ENCODE assay signal across 9 cellular contexts in the genomic region with DNA sequence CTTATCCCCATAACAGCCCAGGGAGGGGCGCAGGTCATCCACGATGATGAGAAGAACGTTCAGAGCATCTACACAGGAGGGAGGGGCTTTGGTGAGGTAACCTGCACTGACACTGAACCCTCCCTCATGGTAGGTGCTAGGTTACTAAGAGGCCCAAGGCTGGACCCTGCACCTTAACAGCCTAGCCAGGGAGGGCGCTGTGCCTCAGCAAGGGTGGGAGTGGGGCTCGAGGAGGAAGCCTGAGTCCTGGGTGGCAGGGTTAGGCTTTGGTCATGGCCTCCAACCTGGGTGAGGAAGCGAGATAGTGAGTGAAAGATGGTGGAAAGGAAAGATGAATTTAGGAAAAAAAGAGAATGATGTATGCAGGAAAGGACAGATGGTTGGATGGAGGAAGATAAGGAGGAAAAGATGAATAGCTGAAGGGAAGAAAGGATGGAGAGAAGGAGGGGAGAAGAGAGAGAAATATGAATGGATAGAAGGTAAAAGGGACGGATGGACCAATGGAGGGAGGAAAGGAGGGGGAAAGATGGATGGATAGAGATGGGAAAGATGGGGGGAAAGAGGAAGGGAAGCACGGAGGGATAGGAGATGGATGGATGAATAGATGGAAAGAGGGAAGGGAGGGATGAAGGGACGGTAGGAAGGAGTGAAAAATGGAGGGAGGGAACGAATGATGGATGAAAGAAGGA. TPM values are rescaled to one million over a fixed set of nuclear protein-coding genes. Genes with fewer than 3 reads are reported as not detected.
DNase-seq lines count a peak whose midpoint lies in the region; ATAC-seq and TF ChIP-seq lines count a peak whose summit lies in the region.
"Had no signal": no experiment of that assay in that cellular context is flagged by ENCODE, and none has a peak within 500 bp of the region (broad histone marks: within the 10 kb centered on the region; RNA-seq: fewer than 3 reads in every experiment).

No MANE protein-coding gene starts in this region.

- peaks cover 40% of the 10 kb centered on the region for H3K4me1 Mint-ChIP-seq in activated T-cell treated with anti-CD3 and anti-CD28 coated beads, Interleukin-2, amount 50 U/mL, for 24 hours (ENCODE audit: low read depth)

- H4K12ac ChIP-seq in trophoblast cell (ENCODE audit: low read depth, low read length): no peak overlapping the region

- H3K4me2 ChIP-seq in fibroblast of lung (ENCODE audit: extremely low read depth, insufficient read depth, low read length) (peak overlapping the region; percentile 87), trophoblast cell (ENCODE audit: low read length) (peak overlapping the region; percentile 75)

- no peak overlapping the region for H3K18ac ChIP-seq in trophoblast cell (ENCODE audit: low read length)

- no peak overlapping the region for H2BK5ac ChIP-seq in trophoblast cell (ENCODE audit: low read depth, low read length, poor library complexity)

- no peaks in the 10 kb centered on the region for H3K27me3 ChIP-seq in fibroblast of lung (ENCODE audit: control insufficient read depth, insufficient read depth, low read length)
- no peaks in the 10 kb centered on the region for H3K27me3 ChIP-seq in trophoblast cell (ENCODE audit: insufficient read depth, low read length)

- no peaks in the 10 kb centered on the region for H4K20me1 ChIP-seq in fibroblast of lung (ENCODE audit: control insufficient read depth, extremely low read depth, insufficient read depth, low read length)

- H3K27ac ChIP-seq in fibroblast of lung (ENCODE audit: insufficient read depth, low read length) (peak overlapping the region; percentile 88), trophoblast cell (ENCODE audit: low read depth, low read length) (no peak overlapping the region)

- no peak overlapping the region for H2BK120ac ChIP-seq in trophoblast cell (ENCODE audit: insufficient read depth, low read length, poor library complexity)

- 100% methylated on average over 4 of the region's 10 CpGs for WGBS in trophoblast cell (ENCODE audit: extremely low coverage, insufficient coverage, insufficient read length)

- TF ChIP-seq CTCF in fibroblast of lung (conservative IDR thresholded peaks at IDR 0.05 in 1 of 2, IDR thresholded peaks at IDR 0.05 in 1 of 2; ENCODE audit: low read depth in 1 of 2, low read length in 2 of 2): peak in 1 of 2 donors; percentile 14

- H2AK5ac ChIP-seq in trophoblast cell (ENCODE audit: low read length): peak overlapping the region; percentile 52

- H4K8ac ChIP-seq in trophoblast cell (ENCODE audit: low read depth, low read length): no peak overlapping the region

- H2AFZ ChIP-seq in fibroblast of lung (ENCODE audit: low read length): no peak overlapping the region
- no peak overlapping the region for H2AFZ ChIP-seq in trophoblast cell (ENCODE audit: insufficient read depth, low read length, poor library complexity)

- H3K36me3 Mint-ChIP-seq in activated T-cell treated with anti-CD3 and anti-CD28 coated beads, Interleukin-2, amount 50 U/mL, for 24 hours (ENCODE audit: low read depth): peaks cover 34% of the 10 kb centered on the region

- H3K27me3 Mint-ChIP-seq in activated T-cell treated with anti-CD3 and anti-CD28 coated beads, Interleukin-2, amount 50 U/mL, for 24 hours: peaks cover 9% of the 10 kb centered on the region

- no peak overlapping the region for H2BK12ac ChIP-seq in trophoblast cell (ENCODE audit: low read length)

- H3K36me3 ChIP-seq in fibroblast of lung (ENCODE audit: control insufficient read depth, insufficient read depth, low read length) (peaks cover 3% of the 10 kb centered on the region), trophoblast cell (ENCODE audit: control insufficient read depth in 1 of 2, insufficient read depth in 2 of 2, low read length in 2 of 2) (peaks cover 15 to 19% of the 10 kb centered on the region in 2 experiments)

- H4K91ac ChIP-seq in trophoblast cell (ENCODE audit: low read depth, low read length): no peak overlapping the region

- H3K27ac Mint-ChIP-seq in activated T-cell treated with anti-CD3 and anti-CD28 coated beads, Interleukin-2, amount 50 U/mL, for 24 hours: peak overlapping the region; percentile 84

- H3K9ac ChIP-seq in fibroblast of lung (ENCODE audit: insufficient read depth, low read length) (peak overlapping the region; percentile 91), trophoblast cell (ENCODE audit: low read length) (no peak overlapping the region)

- H3K9me3 Mint-ChIP-seq in activated T-cell treated with anti-CD3 and anti-CD28 coated beads, Interleukin-2, amount 50 U/mL, for 24 hours: no peaks in the 10 kb centered on the region

- DNase-seq in SIG-M5 treated with dmso at 0.1 percent for 504 hours (lab: John Stamatoyannopoulos, UW; ENCODE audit: unreplicated experiment) (peak; percentile 12), SIG-M5 (lab: John Stamatoyannopoulos, UW) (no peak), NCI-H510A treated with DMSO at 0.1 percent for 48 hours (lab: John Stamatoyannopoulos, UW) (peak; percentile 59), fibroblast of lung (ENCODE audit: low read depth in 2 of 2) (no peak), trophoblast cell (peak; percentile 28 to 50), NCI-H2081 (lab: John Stamatoyannopoulos, UW) (no peak)
- DNase-seq in activated T-cell treated with anti-CD3 and anti-CD28 coated beads, Interleukin-2, amount 50 U/mL, for 24 hours: peak; percentile 64

- H3K9me3 ChIP-seq in fibroblast of lung (ENCODE audit: control insufficient read depth, insufficient read depth, low read depth, low read length) (no peaks in the 10 kb centered on the region), trophoblast cell (ENCODE audit: insufficient read depth, low read depth, low read length) (no peaks in the 10 kb centered on the region)

- H3K4me1 ChIP-seq in fibroblast of lung (ENCODE audit: control insufficient read depth, extremely low read depth, insufficient read depth, low read length): peaks cover 3% of the 10 kb centered on the region
- H3K4me1 ChIP-seq in trophoblast cell (ENCODE audit: control insufficient read depth in 1 of 2, insufficient read depth in 2 of 2, low read length in 2 of 2): peaks cover 6 to 9% of the 10 kb centered on the region in 2 experiments

- H3K4me3 Mint-ChIP-seq in activated T-cell treated with anti-CD3 and anti-CD28 coated beads, Interleukin-2, amount 50 U/mL, for 24 hours: peak overlapping the region; percentile 76

- peak overlapping the region; percentile 54 to 69 (median 63) for H3K4me3 ChIP-seq in fibroblast of lung (replicated peaks in 1 of 4; ENCODE audit: control extremely low read depth in 1 of 4, insufficient read depth in 1 of 4, low read depth in 3 of 4, low read length in 4 of 4)
- no peak overlapping the region for H3K4me3 ChIP-seq in trophoblast cell (ENCODE audit: low read depth, low read length)

- peak; percentile 46 for ATAC-seq in HG02938 (IDR thresholded peaks at IDR 0.05; ENCODE audit: unreplicated experiment)

- H3K4ac ChIP-seq in trophoblast cell (ENCODE audit: low read depth, low read length): peak overlapping the region; percentile 76

- H3K79me2 ChIP-seq in fibroblast of lung (ENCODE audit: control insufficient read depth, insufficient read depth, low read length) (peaks cover 7% of the 10 kb centered on the region), trophoblast cell (ENCODE audit: control insufficient read depth, insufficient read depth, low read length, poor library complexity) (peaks cover 2% of the 10 kb centered on the region)

- H3K14ac ChIP-seq in trophoblast cell (ENCODE audit: low read length): no peak overlapping the region

- peaks cover 3% of the 10 kb centered on the region for H3K79me1 ChIP-seq in trophoblast cell (ENCODE audit: low read length)

- no peak overlapping the region for H3K23ac ChIP-seq in trophoblast cell (ENCODE audit: low read length)

RNA-seq across cellular contexts. Expression of a gene that starts 0.7 kb away (rescaled TPM):
- 21.3 and 36.2 TPM in 2 replicates for total RNA-seq in fibroblast of lung
- polyA plus RNA-seq in fibroblast of lung: 57.0 and 65.0 TPM in 2 replicates
- 29.1 and 36.0 TPM in 2 replicates for polyA plus RNA-seq in fibroblast of lung (2012)
- polyA minus RNA-seq in fibroblast of lung (ENCODE audit: low replicate concordance): 100 and 114 TPM in 2 replicates
- 72.3 and 73.8 TPM in 2 replicates for polyA plus RNA-seq in trophoblast cell (2013)

RNA-seq across cellular contexts. Expression of a gene that starts 36.4 kb away (rescaled TPM):
- 13.5 and 15.4 TPM in 2 replicates for total RNA-seq in fibroblast of lung
- polyA plus RNA-seq in fibroblast of lung: 12.6 and 14.1 TPM in 2 replicates
- 13.0 and 13.5 TPM in 2 replicates for polyA plus RNA-seq in fibroblast of lung (2012)
- 1.8 and 18.3 TPM in 2 replicates for polyA minus RNA-seq in fibroblast of lung (ENCODE audit: low replicate concordance)
- polyA plus RNA-seq in trophoblast cell (2013): 6.6 and 7.0 TPM in 2 replicates

RNA-seq across cellular contexts. Expression of a gene that starts 45.4 kb away (rescaled TPM):
- not detected in 2 replicates for total RNA-seq in fibroblast of lung
- not detected in 2 replicates for polyA plus RNA-seq in fibroblast of lung
- polyA plus RNA-seq in fibroblast of lung (2012): not detected in 2 replicates
- not detected in 2 replicates for polyA minus RNA-seq in fibroblast of lung (ENCODE audit: low replicate concordance)
- not detected in 2 replicates for polyA plus RNA-seq in trophoblast cell (2013)
- total RNA-seq: subcutaneous adipose tissue had no signal

Comparison
In these comparisons a context has a peak if more than half of its experiments do, and no peak if none do; other contexts are left out.
1. DNase-seq: peak in SIG-M5 treated with dmso at 0.1 percent for 504 hours (single experiment), NCI-H510A treated with DMSO at 0.1 percent for 48 hours (single experiment), activated T-cell treated with anti-CD3 and anti-CD28 coated beads, Interleukin-2, amount 50 U/mL, for 24 hours (single experiment) and trophoblast cell (2 of 2); none in SIG-M5 (single experiment), fibroblast of lung (0 of 2) and NCI-H2081 (0 of 2).